ENCODE assay signal across 13 cellular contexts in the genomic region with DNA sequence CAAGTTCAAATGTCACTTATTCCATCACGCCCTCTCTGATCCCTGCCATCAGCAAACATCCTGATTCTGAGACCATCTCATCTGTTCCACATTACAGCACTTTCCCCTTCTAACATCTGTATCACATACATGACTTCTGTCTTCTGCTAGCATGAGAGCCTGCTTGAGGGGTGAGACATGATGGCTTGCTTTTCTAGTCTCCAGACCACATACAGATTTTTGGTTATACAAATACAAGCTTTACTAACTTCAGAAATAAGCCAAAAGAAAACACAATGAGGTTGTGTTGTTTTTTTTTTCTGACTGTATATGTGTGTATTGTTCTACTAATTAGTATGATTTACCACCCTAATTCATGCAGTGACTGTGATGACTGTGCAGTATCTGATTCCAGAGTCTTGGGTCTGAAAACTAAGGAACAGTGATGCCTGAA.
"Had no signal": no experiment of that assay in that cellular context is flagged by ENCODE, and none has a peak within 500 bp of the region (broad histone marks: within the 10 kb centered on the region; RNA-seq: fewer than 3 reads in every experiment).

No MANE protein-coding gene starts in this region.

- H3K27ac Mint-ChIP-seq: activated CD8-positive, alpha-beta T cell treated with anti-CD3 and anti-CD28 coated beads, Interleukin-2, amount 10 ng/mL, durations not matched to agents 7 days and 5 days; activated naive CD4-positive, alpha-beta T cell treated with anti-CD3 and anti-CD28 coated beads for 36 hours; neural progenitor cell had no signal

- H3K4me3 Mint-ChIP-seq: activated CD8-positive, alpha-beta T cell treated with anti-CD3 and anti-CD28 coated beads, Interleukin-2, amount 10 ng/mL, durations not matched to agents 7 days and 5 days; activated naive CD4-positive, alpha-beta T cell treated with anti-CD3 and anti-CD28 coated beads for 36 hours; neural progenitor cell had no signal

- H3K27ac ChIP-seq: esophagus muscularis mucosa, heart left ventricle, left ventricle myocardium inferior, neural progenitor cell, parathyroid adenoma, upper lobe of left lung, WERI-Rb-1 had no signal

- H3K27me3 ChIP-seq: esophagus muscularis mucosa, heart left ventricle, neural progenitor cell, upper lobe of left lung had no signal

- ATAC-seq: activated CD8-positive, alpha-beta T cell treated with anti-CD3 and anti-CD28 coated beads, Interleukin-2, amount 10 ng/mL, durations not matched to agents 7 days and 5 days; heart left ventricle had no signal

- DNase-seq: activated CD4-positive, alpha-beta T cell treated with anti-CD3 and anti-CD28 coated beads for 4 hours; activated CD8-positive, alpha-beta T cell treated with anti-CD3 and anti-CD28 coated beads, Interleukin-2, amount 10 ng/mL, durations not matched to agents 7 days and 5 days; activated naive CD4-positive, alpha-beta T cell treated with anti-CD3 and anti-CD28 coated beads for 36 hours; foreskin melanocyte; heart left ventricle; left ventricle myocardium inferior; mesendoderm; small intestine; upper lobe of left lung; WERI-Rb-1 had no signal

- H3K4me1 Mint-ChIP-seq: neural progenitor cell had no signal

- H3K4me3 ChIP-seq: esophagus muscularis mucosa, heart left ventricle, left ventricle myocardium inferior, neural progenitor cell, upper lobe of left lung had no signal
